Comparison of ENCODE assay signal across 23 cellular contexts in the genomic region with DNA sequence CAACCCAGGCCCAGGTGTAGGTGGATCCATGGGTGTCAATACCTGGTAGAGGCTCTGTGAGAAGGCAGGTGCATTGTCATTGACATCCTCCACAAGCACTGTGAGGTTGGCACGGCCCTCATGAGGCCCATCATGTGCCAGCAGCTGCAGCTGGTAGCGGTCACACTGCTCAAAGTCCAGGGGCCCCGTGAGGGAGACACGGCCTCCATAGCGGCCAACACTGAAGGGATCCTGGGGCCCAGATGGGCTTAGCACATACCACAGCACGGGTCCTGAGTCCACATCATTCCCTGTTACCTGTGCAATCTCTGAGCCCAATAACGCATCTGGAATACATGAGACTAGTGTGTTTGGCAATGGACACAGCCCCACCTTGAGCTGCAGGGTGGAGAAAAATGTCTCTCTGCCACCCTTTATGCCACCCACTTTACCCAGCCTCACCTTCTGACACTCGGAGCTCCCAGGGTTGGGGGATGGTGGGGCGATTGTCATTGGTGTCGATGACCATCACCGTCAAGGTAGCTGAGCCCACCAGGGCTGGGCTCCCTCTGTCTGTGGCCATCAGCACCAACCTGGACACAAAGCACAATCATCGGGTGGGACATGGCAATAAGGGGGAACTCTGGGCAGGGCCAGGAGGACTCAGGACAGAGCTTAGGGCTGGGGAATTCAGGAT.
"Had no signal": no experiment of that assay in that cellular context is flagged by ENCODE, and none has a peak within 500 bp of the region (broad histone marks: within the 10 kb centered on the region; RNA-seq: fewer than 3 reads in every experiment).

No MANE protein-coding gene starts in this region.

- H3K9me3 Mint-ChIP-seq: mesothelial cell of epicardium; naive B cell; natural killer cell treated with Interleukin-12 subunit alpha and Interleukin-12 subunit beta and Interleukin-15 and Interleukin-18, amount 100 ng/mL, for 72 hours; neural crest cell; stimulated activated naive CD8-positive, alpha-beta T cell treated with anti-CD3 and anti-CD28 coated beads, Interleukin-15, amount 100 ng/mL, for 72 hours had no signal

- H3K4me1 ChIP-seq: prostate gland, right atrium auricular region, sigmoid colon, transverse colon had no signal

- FAIRE-seq: colon, frontal cortex, keratinocyte had no signal

- H3K27ac Mint-ChIP-seq: mesothelial cell of epicardium; stimulated activated naive CD8-positive, alpha-beta T cell treated with anti-CD3 and anti-CD28 coated beads, Interleukin-15, amount 100 ng/mL, for 72 hours had no signal

- ATAC-seq: left ventricle myocardium superior; mucosa of descending colon; natural killer cell treated with Interleukin-12 subunit alpha and Interleukin-12 subunit beta and Interleukin-15 and Interleukin-18, amount 100 ng/mL, for 72 hours; stimulated activated naive CD8-positive, alpha-beta T cell treated with anti-CD3 and anti-CD28 coated beads, Interleukin-15, amount 100 ng/mL, for 72 hours had no signal

- DNase-seq: central memory CD4-positive, alpha-beta T cell; dorsolateral prefrontal cortex; effector CD4-positive, alpha-beta T cell; left ventricle myocardium superior; mesenchymal stem cell; mucosa of descending colon; naive B cell; sigmoid colon; stimulated activated CD4-positive, alpha-beta T cell treated with anti-CD3 and anti-CD28 coated beads, Interleukin-4, amount 100 ng/mL, for 4 hours; stimulated activated naive CD4-positive, alpha-beta T cell; stimulated activated naive CD8-positive, alpha-beta T cell treated with anti-CD3 and anti-CD28 coated beads, Interleukin-15, amount 100 ng/mL, for 72 hours; transverse colon had no signal

- H3K9me3 ChIP-seq: mucosa of descending colon, neutrophil, prostate gland, right atrium auricular region, sigmoid colon, suprapubic skin, transverse colon had no signal

- H3K4me1 Mint-ChIP-seq: mesothelial cell of epicardium, neural crest cell had no signal

- H3K4me3 Mint-ChIP-seq: mesothelial cell of epicardium; natural killer cell treated with Interleukin-12 subunit alpha and Interleukin-12 subunit beta and Interleukin-15 and Interleukin-18, amount 100 ng/mL, for 72 hours; neural crest cell; stimulated activated naive CD8-positive, alpha-beta T cell treated with anti-CD3 and anti-CD28 coated beads, Interleukin-15, amount 100 ng/mL, for 72 hours had no signal

- H3K36me3 ChIP-seq: neutrophil, prostate gland, transverse colon had no signal

- H3K4me3 ChIP-seq: dorsolateral prefrontal cortex, lung, mucosa of descending colon, prostate gland, right atrium auricular region, sigmoid colon, suprapubic skin, transverse colon had no signal

- H3K27ac ChIP-seq: dorsolateral prefrontal cortex, neutrophil, prostate gland, right atrium auricular region, sigmoid colon, suprapubic skin, transverse colon had no signal

- H3K27me3 ChIP-seq: dorsolateral prefrontal cortex, neutrophil, right atrium auricular region, sigmoid colon, suprapubic skin, transverse colon had no signal

- H3K36me3 Mint-ChIP-seq: naive B cell; natural killer cell treated with Interleukin-12 subunit alpha and Interleukin-12 subunit beta and Interleukin-15 and Interleukin-18, amount 100 ng/mL, for 72 hours had no signal

- H3K27me3 Mint-ChIP-seq: naive B cell; natural killer cell treated with Interleukin-12 subunit alpha and Interleukin-12 subunit beta and Interleukin-15 and Interleukin-18, amount 100 ng/mL, for 72 hours; stimulated activated naive CD8-positive, alpha-beta T cell treated with anti-CD3 and anti-CD28 coated beads, Interleukin-15, amount 100 ng/mL, for 72 hours had no signal
